ENCODE assay signal across 25 cellular contexts in the genomic region with DNA sequence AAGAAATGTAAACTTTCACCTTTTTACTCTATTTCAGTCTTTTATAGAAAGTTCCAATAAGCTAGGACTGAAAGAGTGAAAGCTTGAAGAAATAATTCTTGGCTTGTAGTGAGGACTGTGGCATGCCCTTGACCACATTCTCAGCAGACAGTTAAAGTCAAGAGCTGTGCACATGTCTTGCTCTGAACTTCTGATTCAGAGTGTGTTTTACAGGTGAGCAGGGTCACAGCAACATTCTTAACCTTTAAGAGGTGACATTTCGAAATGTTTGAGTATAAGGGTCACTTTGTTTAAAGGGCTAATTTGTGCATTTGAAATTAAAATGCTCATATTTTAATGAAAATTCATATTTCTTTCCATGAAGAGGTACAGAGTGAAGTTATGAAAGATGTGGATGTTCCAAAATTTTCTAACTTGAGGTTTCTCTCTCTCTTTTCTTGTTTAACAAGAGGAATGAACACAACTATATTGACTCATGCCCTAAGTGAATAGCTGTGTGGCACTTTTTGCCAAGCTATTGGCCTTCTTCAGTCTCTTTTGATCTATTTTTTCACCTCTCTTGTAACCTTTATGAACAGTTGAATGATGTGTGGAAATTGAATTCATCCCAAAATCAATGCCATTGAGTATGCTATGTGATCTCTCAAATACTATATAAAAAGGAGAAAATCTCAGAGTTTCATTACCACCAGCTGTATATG.
"Had no signal": no experiment of that assay in that cellular context is flagged by ENCODE, and none has a peak within 500 bp of the region (broad histone marks: within the 10 kb centered on the region; RNA-seq: fewer than 3 reads in every experiment).

No MANE protein-coding gene starts in this region.

- DNase-seq: naive B cell; naive thymus-derived CD8-positive, alpha-beta T cell; nephron progenitor cell; nucleus accumbens; pancreas; right cardiac atrium; sigmoid colon; small intestine; stimulated activated CD4-positive, alpha-beta T cell treated with anti-CD3 and anti-CD28 coated beads, Interleukin-15, amount 100 ng/mL, for 24 hours; stimulated activated CD4-positive, alpha-beta T cell treated with anti-CD3 and anti-CD28 coated beads, Interleukin-2, amount 100 ng/mL, for 24 hours; stimulated activated CD4-positive, alpha-beta T cell treated with anti-CD3 and anti-CD28 coated beads, Interleukin-2, amount 100 ng/mL, for 48 hours; stimulated activated CD4-positive, alpha-beta T cell treated with anti-CD3 and anti-CD28 coated beads, Interleukin-4, amount 100 ng/mL, for 24 hours; stimulated activated naive B cell treated with anti-CD40 and anti-IgM and Interleukin-4, amounts not matched to agents 10 μg/mL and 1 μg/mL and 100 μg/mL, for 72 hours; stimulated activated naive CD4-positive, alpha-beta T cell treated with Interleukin-2 at 50 U/mL for 16 hours; stomach; thyroid gland; trophoblast cell; upper lobe of left lung; uterus had no signal

- H3K27ac ChIP-seq: neutrophil, pancreas, prostate gland, sigmoid colon, stomach, thoracic aorta, thyroid gland, tibial nerve, upper lobe of left lung, uterus had no signal

- H3K36me3 ChIP-seq: neutrophil, pancreas, prostate gland, sigmoid colon, stomach, thoracic aorta, thyroid gland, tibial nerve, upper lobe of left lung, uterus had no signal

- H3K4me1 ChIP-seq: pancreas, prostate gland, sigmoid colon, stomach, thyroid gland, tibial nerve, upper lobe of left lung, uterus had no signal

- H3K4me3 ChIP-seq: pancreas, prostate gland, sigmoid colon, stomach, thoracic aorta, thyroid gland, tibial nerve, upper lobe of left lung, uterus had no signal

- ATAC-seq: naive thymus-derived CD8-positive, alpha-beta T cell; natural killer cell treated with Interleukin-12 subunit alpha and Interleukin-12 subunit beta and Interleukin-15 and Interleukin-18, amount 100 ng/mL, for 72 hours; pancreas; right cardiac atrium; stimulated activated effector memory CD8-positive, alpha-beta T cell treated with anti-CD3 and anti-CD28 coated beads, Interleukin-12 subunit alpha, Interleukin-12 subunit beta, amount 100 ng/mL, for 72 hours; stimulated activated naive B cell treated with anti-CD40 and anti-IgM and Interleukin-4, amounts not matched to agents 10 μg/mL and 1 μg/mL and 100 μg/mL, for 72 hours had no signal

- H3K27me3 ChIP-seq: neutrophil, pancreas, sigmoid colon, stomach, thyroid gland, tibial nerve, upper lobe of left lung, uterus had no signal

- H3K9me3 ChIP-seq: neutrophil, pancreas, prostate gland, thoracic aorta, thyroid gland, upper lobe of left lung, uterus had no signal
